10 cellular contexts compared by ENCODE assay signal in genomic region chr21:29217818-29218252, GRCh38.
DNase-seq lines count a peak whose midpoint lies in the region; ATAC-seq and TF ChIP-seq lines count a peak whose summit lies in the region.
"Had no signal": no experiment of that assay in that cellular context is flagged by ENCODE, and none has a peak within 500 bp of the region (broad histone marks: within the 10 kb centered on the region; RNA-seq: fewer than 3 reads in every experiment).

No MANE protein-coding gene starts in this region.

- H3K36me3 Mint-ChIP-seq in MCF 10A (ENCODE audit: insufficient read depth, unreplicated experiment): no peaks in the 10 kb centered on the region
- H3K36me3 Mint-ChIP-seq: CD8-positive, alpha-beta T cell had no signal

- no peaks in the 10 kb centered on the region for H3K27me3 Mint-ChIP-seq in MCF 10A (ENCODE audit: insufficient read depth, unreplicated experiment)
- H3K27me3 Mint-ChIP-seq: stimulated activated naive CD8-positive, alpha-beta T cell treated with anti-CD3 and anti-CD28 coated beads, Interleukin-15, Interleukin-2, amounts not matched to agents 100 ng/mL and 50 ng/mL, for 24 hours had no signal

- H3K79me2 ChIP-seq in SK-N-SH (ENCODE audit: insufficient read depth): peaks cover 31% of the 10 kb centered on the region

- BruUV-seq in MCF 10A (replicated peaks; lab: Mats Ljungman, UMichigan): no TSS peak

- H3K36me3 ChIP-seq in breast epithelium: no peaks in the 10 kb centered on the region
- peaks cover 4 to 5% of the 10 kb centered on the region in 2 experiments for H3K36me3 ChIP-seq in SK-N-SH (replicated peaks in 1 of 2; ENCODE audit: control insufficient read depth in 1 of 2, insufficient read depth in 2 of 2, low read length in 1 of 2)
- H3K36me3 ChIP-seq in vagina: no peaks in the 10 kb centered on the region

- H2AFZ ChIP-seq in SK-N-SH (ENCODE audit: low read depth): no peak overlapping the region

- H3K27ac ChIP-seq in breast epithelium: peak overlapping the region in 1 of 2 donors; percentile 41
- H3K27ac ChIP-seq in SK-N-SH (ENCODE audit: low read depth in 2 of 2, low read length in 1 of 2): peak overlapping the region in 1 of 2 experiments; percentile 83; a peak in 2 of 4 replicates
- peak overlapping the region; percentile 30 for H3K27ac ChIP-seq in vagina

- peak overlapping the region; percentile 67 for H3K27ac Mint-ChIP-seq in MCF 10A (ENCODE audit: low read depth, unreplicated experiment)
- H3K27ac Mint-ChIP-seq: CD8-positive, alpha-beta T cell; stimulated activated naive CD8-positive, alpha-beta T cell treated with anti-CD3 and anti-CD28 coated beads, Interleukin-15, Interleukin-2, amounts not matched to agents 100 ng/mL and 50 ng/mL, for 24 hours had no signal

- CTCF ChIA-PET in MCF 10A (lab: Yijun Ruan, JAX) (interaction anchor here (0.9 to 1.2 kb wide), 2 partner anchors 9 to 27 kb away, joined by 3 read pairs; no protein-coding TSS in a partner anchor), SK-N-SH (lab: Yijun Ruan, JAX) (interaction anchor here (1.6 kb wide), 1 partner anchor 54 kb away, joined by 4 read pairs; no protein-coding TSS in a partner anchor)

- H3K9ac ChIP-seq in SK-N-SH: peak overlapping the region; percentile 6; the same call in 1 of the 2 replicates

- peak in 1 of 2 experiments; percentile 79; a peak in 2 of 4 replicates for TF ChIP-seq EP300 in SK-N-SH (IDR thresholded peaks at IDR 0.05; ENCODE audit: borderline replicate concordance in 1 of 2, low read depth in 1 of 2, low read length in 1 of 2)

- intact Hi-C loops in MCF 10A (cut with micrococcal nuclease) (loop anchor here (2.0 kb wide), 1 partner anchor 21 kb away; no protein-coding TSS in a partner anchor), breast epithelium (cut with DNase I; ENCODE audit: low total_unique reads) (loop anchor here (1.0 kb wide), 1 partner anchor 24 kb away; no protein-coding TSS in a partner anchor), vagina (cut with DNase I) (no loop called here)

- peaks cover 17% of the 10 kb centered on the region for H3K4me1 Mint-ChIP-seq in MCF 10A (ENCODE audit: insufficient read depth, unreplicated experiment)

- TF ChIP-seq POLR2A in breast epithelium (IDR thresholded peaks at IDR 0.05): no peak
- no peak for TF ChIP-seq POLR2A in vagina (IDR thresholded peaks at IDR 0.05)
- no peak for TF ChIP-seq POLR2A in GM18505 (IDR thresholded peaks at IDR 0.05; ENCODE audit: borderline replicate concordance, extremely low read depth, insufficient read depth, insufficient read length)

- no peaks in the 10 kb centered on the region for H3K4me1 ChIP-seq in breast epithelium
- H3K4me1 ChIP-seq in SK-N-SH (ENCODE audit: control insufficient read depth in 1 of 2, insufficient read depth in 2 of 2, low read depth in 1 of 2, low read length in 1 of 2): peaks cover 0 to 9% of the 10 kb centered on the region in 2 experiments; a peak in 1 of 4 replicates
- peaks cover 6% of the 10 kb centered on the region for H3K4me1 ChIP-seq in vagina

- TF ChIP-seq CTCF in MCF 10A (IDR thresholded peaks at IDR 0.05; ENCODE audit: unreplicated experiment): no peak
- no peak for TF ChIP-seq CTCF in breast epithelium (IDR thresholded peaks at IDR 0.05)
- no peak for TF ChIP-seq CTCF in SK-N-SH (IDR thresholded peaks at IDR 0.05)
- TF ChIP-seq CTCF in foreskin fibroblast (IDR thresholded peaks at IDR 0.05; ENCODE audit: low read depth, low read length): no peak
- no peak for TF ChIP-seq CTCF in vagina (IDR thresholded peaks at IDR 0.05)

- WGBS in SK-N-SH (ENCODE audit: low lambda C conversion rate): 20% methylated on average over 4 of the region's 4 CpGs

- no peaks in the 10 kb centered on the region for H3K9me2 ChIP-seq in SK-N-SH

- no peak for TF ChIP-seq RAD21 in SK-N-SH (IDR thresholded peaks at IDR 0.05; ENCODE audit: low read length)

- H3K27me3 ChIP-seq in breast epithelium (no peaks in the 10 kb centered on the region), SK-N-SH (ENCODE audit: insufficient read depth) (no peaks in the 10 kb centered on the region), vagina (no peaks in the 10 kb centered on the region)

- POLR2A ChIA-PET in MCF 10A (lab: Yijun Ruan, JAX) (interaction anchor here (0.7 to 2.1 kb wide), 14 partner anchors 8 to 153 kb away, joined by 3 to 10 read pairs (median 4); no protein-coding TSS in a partner anchor), SK-N-SH (lab: Yijun Ruan, JAX) (no interaction called here)

- peaks cover 13% of the 10 kb centered on the region for H3F3A ChIP-seq in SK-N-SH (replicated peaks; ENCODE audit: insufficient read depth)

- no peak overlapping the region for H3K4me2 ChIP-seq in SK-N-SH

- no peaks in the 10 kb centered on the region for H4K20me1 ChIP-seq in SK-N-SH (ENCODE audit: insufficient read depth)

- H3K9me3 Mint-ChIP-seq in MCF 10A (ENCODE audit: unreplicated experiment): peaks cover 18% of the 10 kb centered on the region
- H3K9me3 Mint-ChIP-seq: CD8-positive, alpha-beta T cell; stimulated activated naive CD8-positive, alpha-beta T cell treated with anti-CD3 and anti-CD28 coated beads, Interleukin-15, Interleukin-2, amounts not matched to agents 100 ng/mL and 50 ng/mL, for 24 hours had no signal

- no peaks in the 10 kb centered on the region for H3K9me3 ChIP-seq in breast epithelium
- no peaks in the 10 kb centered on the region for H3K9me3 ChIP-seq in SK-N-SH
- H3K9me3 ChIP-seq in vagina: no peaks in the 10 kb centered on the region

- H3K4me3 ChIP-seq in breast epithelium (no peak overlapping the region), SK-N-SH (ENCODE audit: low read depth in 2 of 2, low read length in 1 of 2) (no peak overlapping the region), foreskin fibroblast (ENCODE audit: low read depth in 1 of 2, low read length in 2 of 2) (no peak overlapping the region), vagina (no peak overlapping the region)

- ATAC-seq in HG02610 (IDR thresholded peaks at IDR 0.05; ENCODE audit: unreplicated experiment) (no peak), GM18505 (IDR thresholded peaks at IDR 0.05; ENCODE audit: unreplicated experiment) (no peak)
- ATAC-seq: CD8-positive, alpha-beta T cell had no signal

- DNase-seq in MCF 10A (ENCODE audit: unreplicated experiment): peak; percentile 90
- no peak for DNase-seq in breast epithelium (ENCODE audit: low spot score in 2 of 2)
- no peak for DNase-seq in SK-N-SH
- peak; percentile 92 to 95 for DNase-seq in foreskin fibroblast
- DNase-seq in vagina (ENCODE audit: extremely low spot score in 2 of 2): no peak
- DNase-seq in activated CD4-positive, alpha-beta T cell treated with anti-CD3 and anti-CD28 coated beads, Interleukin-2, amount 50 U/mL, for 1 hour: no peak
- DNase-seq: CD8-positive, alpha-beta T cell had no signal

- no peak overlapping the region for H3K4me3 Mint-ChIP-seq in MCF 10A (ENCODE audit: unreplicated experiment)
- H3K4me3 Mint-ChIP-seq: CD8-positive, alpha-beta T cell; stimulated activated naive CD8-positive, alpha-beta T cell treated with anti-CD3 and anti-CD28 coated beads, Interleukin-15, Interleukin-2, amounts not matched to agents 100 ng/mL and 50 ng/mL, for 24 hours had no signal

TF ChIP-seq in SK-N-SH, 30 proteins besides CTCF, POLR2A, EP300 and RAD21 (continues in another document):
- TF ChIP-seq REST (IDR thresholded peaks at IDR 0.05; ENCODE audit: low read depth, low read length): no peak
- 0 out of 2 replicates have a peak, but pooled peaks have one; percentile 23 for TF ChIP-seq SIN3A (IDR thresholded peaks at IDR 0.05; ENCODE audit: borderline replicate concordance, low read depth, low read length)
- no peak for TF ChIP-seq CHD2 (IDR thresholded peaks at IDR 0.05; ENCODE audit: low read length, partially characterized antibody)
- TF ChIP-seq IRF3 (IDR thresholded peaks at IDR 0.05; ENCODE audit: low read depth, low read length): no peak
- no peak for TF ChIP-seq EZH2phosphoT487 (IDR thresholded peaks at IDR 0.05; ENCODE audit: borderline replicate concordance, low read depth)

Comparison
In these comparisons a context has a peak if more than half of its experiments do, and no peak if none do; other contexts are left out.
1. DNase-seq: peak in MCF 10A (single experiment) and foreskin fibroblast (2 of 2); none in breast epithelium (0 of 2), SK-N-SH (single experiment), vagina (0 of 2) and activated CD4-positive, alpha-beta T cell treated with anti-CD3 and anti-CD28 coated beads, Interleukin-2, amount 50 U/mL, for 1 hour (single experiment).